18 cellular contexts compared by ENCODE assay signal in the genomic region with DNA sequence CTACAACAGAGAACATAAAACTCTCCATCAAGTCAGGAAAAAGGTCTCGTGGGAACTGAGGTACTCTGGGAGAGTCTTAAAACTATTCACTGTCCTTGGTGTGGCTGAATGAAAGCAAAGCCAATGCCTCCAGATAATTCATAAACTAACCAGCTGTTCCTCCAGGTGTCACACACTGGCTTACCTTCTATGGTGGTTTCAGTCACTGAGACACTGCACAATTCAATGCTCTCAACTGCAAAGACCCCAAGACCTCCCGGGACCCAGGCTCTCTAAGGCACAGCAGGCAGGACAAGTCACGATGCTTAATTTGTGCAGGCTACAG.
DNase-seq lines count a peak whose midpoint lies in the region; ATAC-seq and TF ChIP-seq lines count a peak whose summit lies in the region.
"Had no signal": no experiment of that assay in that cellular context is flagged by ENCODE, and none has a peak within 500 bp of the region (broad histone marks: within the 10 kb centered on the region; RNA-seq: fewer than 3 reads in every experiment).

No MANE protein-coding gene starts in this region.

- no peak overlapping the region for H3K9ac ChIP-seq in IMR-90 (ENCODE audit: low read depth, low read length)

- DNase-seq in IMR-90, result no peak
- DNase-seq in stimulated activated effector memory CD8-positive, alpha-beta T cell treated with anti-CD3 and anti-CD28 coated beads, Interleukin-12 subunit alpha, Interleukin-12 subunit beta, amount 100 ng/mL, for 72 hours (ENCODE audit: low spot score in 2 of 2), result no peak
- no peak for DNase-seq in activated CD4-positive, alpha-beta T cell treated with anti-CD3 and anti-CD28 coated beads, Interleukin-2, amount 10 ng/mL, durations not matched to agents 24 days and 14 days
- no peak for DNase-seq in kidney tubule cell (ENCODE audit: low spot score)
- no peak for DNase-seq in mucosa of descending colon
- DNase-seq: activated CD4-positive, alpha-beta T cell treated with anti-CD3 and anti-CD28 coated beads for 1 hour; activated CD8-positive, alpha-beta memory T cell treated with anti-CD3 and anti-CD28 coated beads, Interleukin-2, amount 10 ng/mL, durations not matched to agents 7 days and 5 days; activated effector memory CD4-positive, alpha-beta T cell treated with Interleukin-2 at 50 U/mL for 16 hours; KG1; NCI-H1048; NCI-H2029 treated with DMSO at 0.1 percent for 48 hours; NCI-H510A treated with DMSO at 0.1 percent for 48 hours; right lobe of liver had no signal

- H2BK15ac ChIP-seq in IMR-90 (ENCODE audit: low read depth, low read length), result peak overlapping the region; percentile 59; the same call in 2 of the 3 replicates

- H2AFZ ChIP-seq in IMR-90 (replicated peaks; ENCODE audit: low read length, poor library complexity), result peak overlapping the region; percentile 45

- peak overlapping the region; percentile 91 for H2BK20ac ChIP-seq in IMR-90 (ENCODE audit: low read depth, low read length)

- no peaks in the 10 kb centered on the region for H3K27me3 ChIP-seq in IMR-90 (ENCODE audit: control insufficient read depth, insufficient read depth, low read length)
- H3K27me3 ChIP-seq: right lobe of liver had no signal

- peak overlapping the region; percentile 83 for H3K14ac ChIP-seq in IMR-90 (replicated peaks; ENCODE audit: low read depth, low read length)

- H3K79me1 ChIP-seq in IMR-90 (ENCODE audit: low read depth in 1 of 2, low read length in 2 of 2), result peaks cover 3 to 41% of the 10 kb centered on the region in 2 experiments; a peak in 2 of 4 replicates

- peak overlapping the region; percentile 62 for H4K91ac ChIP-seq in IMR-90 (ENCODE audit: insufficient read depth, low read depth, low read length)

- in situ Hi-C loops in IMR-90 (cut with MboI; ENCODE audit: low sequenced_read_pairs), result loop anchor here (5.0 to 10.0 kb wide), 2 partner anchors 173 to 626 kb away; no protein-coding TSS in a partner anchor

- TF ChIP-seq POLR2A in IMR-90 (IDR thresholded peaks at IDR 0.05; ENCODE audit: low read depth, low read length), result no peak

- peak overlapping the region; percentile 72 for H2AK5ac ChIP-seq in IMR-90 (ENCODE audit: low read depth, low read length)

- H3K4me3 ChIP-seq in IMR-90 (ENCODE audit: insufficient read depth, low read depth, low read length), result no peak overlapping the region
- H3K4me3 ChIP-seq in mesodermal cell (ENCODE audit: extremely low read depth, insufficient read depth, low read length, poor library complexity, severe bottlenecking), result no peak overlapping the region
- no peak overlapping the region for H3K4me3 ChIP-seq in mucosa of descending colon
- H3K4me3 ChIP-seq: right lobe of liver had no signal

- H4K20me1 ChIP-seq in IMR-90 (ENCODE audit: insufficient read depth, low read length), result no peaks in the 10 kb centered on the region; the same call in 1 of the 2 replicates

- peak overlapping the region; percentile 92 for H3K4ac ChIP-seq in IMR-90 (ENCODE audit: low read depth, low read length)

- dilution Hi-C loops in IMR-90 (cut with HindIII; ENCODE audit: low sequenced_read_pairs, unreplicated experiment), result no loop called here

- peak overlapping the region; percentile 6; the same call in 1 of the 2 replicates for H3K4me2 ChIP-seq in IMR-90 (ENCODE audit: low read depth, low read length)

- H3K4me1 Mint-ChIP-seq in brain, result peaks cover 60% of the 10 kb centered on the region
- peaks cover 23% of the 10 kb centered on the region for H3K4me1 Mint-ChIP-seq in stimulated activated effector memory CD8-positive, alpha-beta T cell treated with anti-CD3 and anti-CD28 coated beads, Interleukin-12 subunit alpha, Interleukin-12 subunit beta, amount 100 ng/mL, for 72 hours
- H3K4me1 Mint-ChIP-seq in activated CD4-positive, alpha-beta T cell treated with anti-CD3 and anti-CD28 coated beads, Interleukin-2, amount 10 ng/mL, durations not matched to agents 24 days and 14 days, result peaks cover 13% of the 10 kb centered on the region

- peak overlapping the region; percentile 9; the same call in 1 of the 2 replicates for H4K5ac ChIP-seq in IMR-90 (ENCODE audit: low read depth, low read length)

- peak overlapping the region; percentile 95 for H2BK120ac ChIP-seq in IMR-90 (ENCODE audit: low read depth, low read length)

- H3K36me3 Mint-ChIP-seq in brain, result peaks cover 7% of the 10 kb centered on the region
- peaks cover 13% of the 10 kb centered on the region for H3K36me3 Mint-ChIP-seq in stimulated activated effector memory CD8-positive, alpha-beta T cell treated with anti-CD3 and anti-CD28 coated beads, Interleukin-12 subunit alpha, Interleukin-12 subunit beta, amount 100 ng/mL, for 72 hours
- peaks cover 8% of the 10 kb centered on the region for H3K36me3 Mint-ChIP-seq in activated CD4-positive, alpha-beta T cell treated with anti-CD3 and anti-CD28 coated beads, Interleukin-2, amount 10 ng/mL, durations not matched to agents 24 days and 14 days (ENCODE audit: low read depth)

- peak overlapping the region; percentile 73 for H3K23ac ChIP-seq in IMR-90 (ENCODE audit: low read depth, low read length)

- H3K27ac Mint-ChIP-seq in brain, result peak overlapping the region; percentile 0 to 82 (median 70)
- peak overlapping the region; percentile 41 for H3K27ac Mint-ChIP-seq in stimulated activated effector memory CD8-positive, alpha-beta T cell treated with anti-CD3 and anti-CD28 coated beads, Interleukin-12 subunit alpha, Interleukin-12 subunit beta, amount 100 ng/mL, for 72 hours
- H3K27ac Mint-ChIP-seq in activated CD4-positive, alpha-beta T cell treated with anti-CD3 and anti-CD28 coated beads, Interleukin-2, amount 10 ng/mL, durations not matched to agents 24 days and 14 days, result no peak overlapping the region
- H3K27ac Mint-ChIP-seq: activated CD8-positive, alpha-beta memory T cell treated with anti-CD3 and anti-CD28 coated beads, Interleukin-2, amount 10 ng/mL, durations not matched to agents 7 days and 5 days; B cell had no signal

- no peak for TF ChIP-seq RAD21 in IMR-90 (IDR thresholded peaks at IDR 0.05; ENCODE audit: low read length)

- H3K27me3 Mint-ChIP-seq in brain, result no peaks in the 10 kb centered on the region
- no peaks in the 10 kb centered on the region for H3K27me3 Mint-ChIP-seq in activated CD4-positive, alpha-beta T cell treated with anti-CD3 and anti-CD28 coated beads, Interleukin-2, amount 10 ng/mL, durations not matched to agents 24 days and 14 days
- H3K27me3 Mint-ChIP-seq: activated CD8-positive, alpha-beta memory T cell treated with anti-CD3 and anti-CD28 coated beads, Interleukin-2, amount 10 ng/mL, durations not matched to agents 7 days and 5 days; B cell had no signal

- ATAC-seq in IMR-90 (ENCODE audit: low read depth) (no peak), HG02938 (IDR thresholded peaks at IDR 0.05; ENCODE audit: unreplicated experiment) (no peak), mucosa of descending colon (no peak)
- no peak for ATAC-seq in stimulated activated effector memory CD8-positive, alpha-beta T cell treated with anti-CD3 and anti-CD28 coated beads, Interleukin-12 subunit alpha, Interleukin-12 subunit beta, amount 100 ng/mL, for 72 hours
- ATAC-seq: activated CD8-positive, alpha-beta memory T cell treated with anti-CD3 and anti-CD28 coated beads, Interleukin-2, amount 10 ng/mL, durations not matched to agents 7 days and 5 days had no signal

- BruUV-seq in IMR-90 (replicated peaks; lab: Mats Ljungman, UMichigan), result no TSS peak

- peak overlapping the region; percentile 46 for H3K56ac ChIP-seq in IMR-90 (ENCODE audit: extremely low read depth, insufficient read depth, low read length)

- no peak overlapping the region for H2AK9ac ChIP-seq in IMR-90 (replicated peaks; ENCODE audit: low read depth, low read length, poor library complexity)

- TF ChIP-seq CTCF in IMR-90 (conservative IDR thresholded peaks at IDR 0.05; ENCODE audit: low read depth, low read length), result no peak
- TF ChIP-seq CTCF in brain (conservative IDR thresholded peaks at IDR 0.05), result peak in 1 of 2 experiments; percentile 43
- no peak for TF ChIP-seq CTCF in mucosa of descending colon (IDR thresholded peaks at IDR 0.05)

- WGBS in IMR-90 (ENCODE audit: extremely low coverage in 2 of 2, insufficient read length in 1 of 2), 2 experiments, result no CpG with 5 or more reads among the region's 3 CpGs
- 54 to 60% methylated on average over 2 of the region's 3 CpGs for WGBS in mesodermal cell (ENCODE audit: insufficient coverage in 2 of 2), 2 experiments

- H4K8ac ChIP-seq in IMR-90 (ENCODE audit: low read depth in 2 of 2, low read length in 2 of 2), result peak overlapping the region; percentile 6 to 87; a peak in 3 of 4 replicates

- H2BK5ac ChIP-seq in IMR-90 (ENCODE audit: low read depth, low read length, poor library complexity, severe bottlenecking), result peak overlapping the region; percentile 68

- peaks cover 0 to 3% (median 2%) of the 10 kb centered on the region in 5 experiments for H3K9me3 Mint-ChIP-seq in brain
- H3K9me3 Mint-ChIP-seq in stimulated activated effector memory CD8-positive, alpha-beta T cell treated with anti-CD3 and anti-CD28 coated beads, Interleukin-12 subunit alpha, Interleukin-12 subunit beta, amount 100 ng/mL, for 72 hours, result no peaks in the 10 kb centered on the region
- H3K9me3 Mint-ChIP-seq in activated CD4-positive, alpha-beta T cell treated with anti-CD3 and anti-CD28 coated beads, Interleukin-2, amount 10 ng/mL, durations not matched to agents 24 days and 14 days, result no peaks in the 10 kb centered on the region

- H3K9me1 ChIP-seq in IMR-90 (ENCODE audit: insufficient read depth, low read length), result peaks cover 36% of the 10 kb centered on the region

- H3K9me3 ChIP-seq in IMR-90 (ENCODE audit: control insufficient read depth, insufficient read depth, low read length) (no peaks in the 10 kb centered on the region), mesodermal cell (ENCODE audit: control insufficient read depth, low read length) (no peaks in the 10 kb centered on the region), mucosa of descending colon (no peaks in the 10 kb centered on the region)
- H3K9me3 ChIP-seq: right lobe of liver, thoracic aorta had no signal

- H3K4me1 ChIP-seq in IMR-90 (ENCODE audit: control insufficient read depth, insufficient read depth, low read length) (peaks cover 21% of the 10 kb centered on the region), mesodermal cell (ENCODE audit: control insufficient read depth, insufficient read depth, low read length, poor library complexity, severe bottlenecking) (peaks cover 29% of the 10 kb centered on the region), mucosa of descending colon (ENCODE audit: low read depth) (no peaks in the 10 kb centered on the region)
- H3K4me1 ChIP-seq: right lobe of liver had no signal

- intact Hi-C loops in IMR-90 (cut with micrococcal nuclease), result loop anchor here (2.0 to 10.0 kb wide), 4 partner anchors 60 to 626 kb away; no protein-coding TSS in a partner anchor
- intact Hi-C loops in activated CD4-positive, alpha-beta T cell treated with anti-CD3 and anti-CD28 coated beads, Interleukin-2, amount 10 ng/mL, durations not matched to agents 24 days and 14 days (cut with micrococcal nuclease), result no loop called here
- intact Hi-C loops in mucosa of descending colon (cut with DNase I, micrococcal nuclease), result loop anchor here in 1 of 2 donors (10.0 kb wide), 1 partner anchor 66 kb away; no protein-coding TSS in a partner anchor

- H3K18ac ChIP-seq in IMR-90 (ENCODE audit: low read depth, low read length), result peak overlapping the region; percentile 55

- CTCF ChIA-PET in IMR-90 (lab: Yijun Ruan, JAX), result interaction anchor here (0.6 to 1.4 kb wide), 8 partner anchors 11 to 626 kb away, joined by 3 to 5 read pairs (median 4); no protein-coding TSS in a partner anchor

- peak overlapping the region; percentile 49 for H3K27ac ChIP-seq in IMR-90 (ENCODE audit: insufficient read depth, low read length)
- H3K27ac ChIP-seq in mesodermal cell (ENCODE audit: low read depth, low read length, severe bottlenecking), result peak overlapping the region; percentile 51
- H3K27ac ChIP-seq: right lobe of liver, thoracic aorta had no signal

- H3K36me3 ChIP-seq in IMR-90 (ENCODE audit: control insufficient read depth, insufficient read depth, low read length), result no peaks in the 10 kb centered on the region
- H3K36me3 ChIP-seq in mesodermal cell (ENCODE audit: control insufficient read depth, insufficient read depth, low read length), result no peaks in the 10 kb centered on the region
- no peaks in the 10 kb centered on the region for H3K36me3 ChIP-seq in mucosa of descending colon (ENCODE audit: low read depth)
- H3K36me3 ChIP-seq: right lobe of liver, thoracic aorta had no signal

- H3K4me3 Mint-ChIP-seq in brain, result peak overlapping the region in 3 of 5 experiments; percentile 8 to 62 (median 44)
- no peak overlapping the region for H3K4me3 Mint-ChIP-seq in stimulated activated effector memory CD8-positive, alpha-beta T cell treated with anti-CD3 and anti-CD28 coated beads, Interleukin-12 subunit alpha, Interleukin-12 subunit beta, amount 100 ng/mL, for 72 hours
- H3K4me3 Mint-ChIP-seq in activated CD4-positive, alpha-beta T cell treated with anti-CD3 and anti-CD28 coated beads, Interleukin-2, amount 10 ng/mL, durations not matched to agents 24 days and 14 days, result no peak overlapping the region
- H3K4me3 Mint-ChIP-seq: activated CD8-positive, alpha-beta memory T cell treated with anti-CD3 and anti-CD28 coated beads, Interleukin-2, amount 10 ng/mL, durations not matched to agents 7 days and 5 days; B cell had no signal

- POLR2A ChIA-PET in IMR-90 (lab: Charles Lee; ENCODE audit: unreplicated experiment), result interaction anchor here (0.6 kb wide), 1 partner anchor 386 kb away, joined by 3 read pairs; no protein-coding TSS in a partner anchor

Comparison
In these comparisons a context has a peak if more than half of its experiments do, and no peak if none do; other contexts are left out.
1. H3K4me3 Mint-ChIP-seq: peak in brain (3 of 5); none in stimulated activated effector memory CD8-positive, alpha-beta T cell treated with anti-CD3 and anti-CD28 coated beads, Interleukin-12 subunit alpha, Interleukin-12 subunit beta, amount 100 ng/mL, for 72 hours (single experiment) and activated CD4-positive, alpha-beta T cell treated with anti-CD3 and anti-CD28 coated beads, Interleukin-2, amount 10 ng/mL, durations not matched to agents 24 days and 14 days (single experiment).